ENCODE assay signal across 15 cellular contexts in the genomic region with DNA sequence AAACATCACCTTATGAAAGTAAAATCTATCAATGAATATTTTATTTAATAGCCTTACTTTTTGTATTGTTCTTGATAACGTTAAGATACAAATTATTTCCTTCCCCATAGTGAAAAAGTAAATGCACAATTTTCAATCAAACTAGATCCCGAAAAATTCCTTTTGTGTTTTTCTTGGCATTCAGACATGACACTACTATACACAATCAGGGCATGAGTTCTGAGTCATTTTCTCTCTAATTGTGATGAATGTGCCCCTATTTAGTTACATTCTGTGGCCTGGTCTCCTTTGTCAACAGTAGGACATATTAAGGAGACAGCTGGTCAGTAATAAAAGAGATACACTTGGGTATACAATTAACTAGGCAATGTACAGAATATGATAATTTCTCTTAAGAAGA. TPM values are rescaled to one million over a fixed set of nuclear protein-coding genes. Genes with fewer than 3 reads are reported as not detected.
DNase-seq lines count a peak whose midpoint lies in the region; ATAC-seq and TF ChIP-seq lines count a peak whose summit lies in the region.
"Had no signal": no experiment of that assay in that cellular context is flagged by ENCODE, and none has a peak within 500 bp of the region (broad histone marks: within the 10 kb centered on the region; RNA-seq: fewer than 3 reads in every experiment).

No MANE protein-coding gene starts in this region.

- no peaks in the 10 kb centered on the region for H3K9me3 Mint-ChIP-seq in chondrocyte (ENCODE audit: low read depth)

- ATAC-seq in HG02623 (IDR thresholded peaks at IDR 0.05; ENCODE audit: unreplicated experiment), result no peak

- H3K4me1 ChIP-seq in sigmoid colon, result peaks cover 0 to 54% (median 6%) of the 10 kb centered on the region in 4 donors
- H3K4me1 ChIP-seq in Peyer's patch, result no peaks in the 10 kb centered on the region
- peaks cover 9% of the 10 kb centered on the region for H3K4me1 ChIP-seq in suprapubic skin
- H3K4me1 ChIP-seq: HAP-1 had no signal

- intact Hi-C loops in sigmoid colon (cut with DNase I), result no loop called here

- H3K4me1 Mint-ChIP-seq in chondrocyte (ENCODE audit: low read depth), result peaks cover 98% of the 10 kb centered on the region

- H3K27me3 Mint-ChIP-seq in chondrocyte (ENCODE audit: low read depth), result no peaks in the 10 kb centered on the region

- H3K9me3 ChIP-seq in sigmoid colon (no peaks in the 10 kb centered on the region), Peyer's patch (no peaks in the 10 kb centered on the region), suprapubic skin (no peaks in the 10 kb centered on the region)
- H3K9me3 ChIP-seq: BLaER1, HAP-1 had no signal

- peak overlapping the region; percentile 31 for H3K4me3 Mint-ChIP-seq in chondrocyte (ENCODE audit: unreplicated experiment)

- H3K36me3 ChIP-seq in sigmoid colon (peaks cover 29 to 100% (median 78%) of the 10 kb centered on the region in 4 donors), Peyer's patch (peaks cover 0 to 36% (median 0%) of the 10 kb centered on the region in 3 donors), suprapubic skin (peaks cover 11% of the 10 kb centered on the region)
- H3K36me3 ChIP-seq: BLaER1, HAP-1 had no signal

- no peak for TF ChIP-seq POLR2A in sigmoid colon (IDR thresholded peaks at IDR 0.05)
- no peak for TF ChIP-seq POLR2A in Peyer's patch (IDR thresholded peaks at IDR 0.05)
- no peak for TF ChIP-seq POLR2A in suprapubic skin (IDR thresholded peaks at IDR 0.05)

- no peaks in the 10 kb centered on the region for H3K27me3 ChIP-seq in sigmoid colon
- H3K27me3 ChIP-seq in Peyer's patch, result no peaks in the 10 kb centered on the region
- no peaks in the 10 kb centered on the region for H3K27me3 ChIP-seq in suprapubic skin
- H3K27me3 ChIP-seq: BLaER1 had no signal

- 73 to 78% methylated on average over 2 of the region's 2 CpGs for WGBS in sigmoid colon, 2 donors
- 47% methylated on average over 2 of the region's 2 CpGs for WGBS in suprapubic skin

- no peak for TF ChIP-seq CTCF in chondrocyte (IDR thresholded peaks at IDR 0.05)
- no peak for TF ChIP-seq CTCF in sigmoid colon (IDR thresholded peaks at IDR 0.05)
- no peak for TF ChIP-seq CTCF in Peyer's patch (IDR thresholded peaks at IDR 0.05)
- no peak for TF ChIP-seq CTCF in suprapubic skin (IDR thresholded peaks at IDR 0.05)

- no peak overlapping the region for H3K4me3 ChIP-seq in sigmoid colon
- H3K4me3 ChIP-seq in Peyer's patch, result no peak overlapping the region
- no peak overlapping the region for H3K4me3 ChIP-seq in suprapubic skin
- H3K4me3 ChIP-seq: BLaER1, HAP-1 had no signal

- H3K27ac ChIP-seq in sigmoid colon, result peak overlapping the region in 3 of 4 donors; percentile 42 to 62 (median 55)
- peak overlapping the region in 1 of 4 donors; percentile 19 for H3K27ac ChIP-seq in Peyer's patch
- H3K27ac ChIP-seq in suprapubic skin, result no peak overlapping the region
- H3K27ac ChIP-seq: BLaER1 had no signal

- DNase-seq in H4 (ENCODE audit: low spot score) (peak; percentile 47), NCI-H446 treated with DMSO at 0.1 percent for 48 hours (lab: John Stamatoyannopoulos, UW) (peak; percentile 71), chondrocyte (ENCODE audit: low spot score) (no peak), sigmoid colon (no peak), Peyer's patch (no peak), suprapubic skin (ENCODE audit: low spot score in 2 of 2) (no peak)
- no peak for DNase-seq in stimulated activated CD4-positive, alpha-beta T cell treated with anti-CD3 and anti-CD28 coated beads, Interleukin-4, amount 100 ng/mL, for 4 hours
- DNase-seq: activated CD4-positive, CD25-positive, alpha-beta regulatory T cell treated with anti-CD3 and anti-CD28 coated beads, Interleukin-2, amount 50 U/mL, for 72 hours; effector CD4-positive, alpha-beta T cell; NCI-H1105 treated with DMSO at 0.1 percent for 48 hours; stimulated activated CD4-positive, alpha-beta T cell treated with anti-CD3 and anti-CD28 coated beads, Interleukin-4, amount 100 ng/mL, for 24 hours; stimulated activated naive CD4-positive, alpha-beta T cell treated with Interleukin-2 at 50 U/mL for 16 hours had no signal

- TF ChIP-seq EP300 in sigmoid colon (IDR thresholded peaks at IDR 0.05) (no peak), suprapubic skin (IDR thresholded peaks at IDR 0.05) (no peak)

- H3K27ac Mint-ChIP-seq in chondrocyte (ENCODE audit: unreplicated experiment), result peak overlapping the region; percentile 93

- H3K36me3 Mint-ChIP-seq in chondrocyte (ENCODE audit: low read depth), result peaks cover 79% of the 10 kb centered on the region

RNA-seq across cellular contexts. Expression of a gene that starts 19.8 kb away (rescaled TPM):
- 0.46 and 2.2 TPM in 2 replicates for total RNA-seq in H4 (2014; rRNA removed; shearing (Covaris generic))
- 11,901 to 12,433 TPM (median 12,302 TPM) in 3 replicates for total RNA-seq in chondrocyte
- total RNA-seq in sigmoid colon, result 1,000 to 10,000 TPM in 1 of 4 donors, 100 to 1,000 TPM in 2, 10 to 100 TPM in 1; 83.4 to 1,047 (median 197) TPM
- polyA plus RNA-seq in sigmoid colon, result 100 to 1,000 TPM in 1 of 3 donors, 10 to 100 TPM in 2; 12.3 to 104 (median 19.2) TPM
- total RNA-seq in Peyer's patch, result 100 to 1,000 TPM in 1 of 4 donors, 10 to 100 TPM in 3; 28.0 to 404 (median 59.1) TPM
- total RNA-seq in suprapubic skin, result 100 to 1,000 TPM in 1 of 4 donors, 10 to 100 TPM in 3; 29.9 to 124 (median 61.3) TPM

Comparison
In these comparisons a context has a peak if more than half of its experiments do, and no peak if none do; other contexts are left out.
1. DNase-seq: peak in H4 (single experiment) and NCI-H446 treated with DMSO at 0.1 percent for 48 hours (single experiment); none in chondrocyte (single experiment), sigmoid colon (single experiment), Peyer's patch (0 of 3), suprapubic skin (0 of 2) and stimulated activated CD4-positive, alpha-beta T cell treated with anti-CD3 and anti-CD28 coated beads, Interleukin-4, amount 100 ng/mL, for 4 hours (0 of 2).